In genomic region chr1:101251504-101251903, GRCh38 we compare ENCODE assay signal across 19 cellular contexts. TPM values are rescaled to one million over a fixed set of nuclear protein-coding genes. Genes with fewer than 3 reads are reported as not detected.
A peak's percentile ranks its signal among the peaks of the same experiment; 100 is the strongest.
DNase-seq lines count a peak whose midpoint lies in the region; ATAC-seq and TF ChIP-seq lines count a peak whose summit lies in the region.
"Had no signal": no experiment of that assay in that cellular context is flagged by ENCODE, and none has a peak within 500 bp of the region (broad histone marks: within the 10 kb centered on the region; RNA-seq: fewer than 3 reads in every experiment).

No MANE protein-coding gene starts in this region.

- H2AFZ ChIP-seq in Loucy (ENCODE audit: low read length) (peak overlapping the region; percentile 38; the same call in 1 of the 2 replicates), osteoblast (ENCODE audit: low read length) (peak overlapping the region; percentile 85)

- TF ChIP-seq CTCF in Loucy (conservative IDR thresholded peaks at IDR 0.05; ENCODE audit: low read length) (no peak), osteoblast (IDR thresholded peaks at IDR 0.05; ENCODE audit: extremely low read depth, low read depth, low read length) (no peak)

- H3K4me3 ChIP-seq in Loucy (ENCODE audit: low read length, poor library complexity, severe bottlenecking) (no peak overlapping the region), osteoblast (ENCODE audit: insufficient read depth, low read length) (no peak overlapping the region)
- H3K4me3 ChIP-seq: BLaER1 had no signal

- H3K79me2 ChIP-seq in Loucy (ENCODE audit: insufficient read depth, low read length) = no peaks in the 10 kb centered on the region
- no peaks in the 10 kb centered on the region for H3K79me2 ChIP-seq in osteoblast (ENCODE audit: insufficient read depth, low read length)

- ATAC-seq in activated T-helper 17 cell treated with anti-CD3 and anti-CD28 coated beads, Interleukin-2, amount 50 U/mL, for 72 hours (replicated peaks) = no peak
- no peak for ATAC-seq in HG03097 (IDR thresholded peaks at IDR 0.05; ENCODE audit: low FRiP score, unreplicated experiment)
- ATAC-seq: CD8-positive, alpha-beta T cell had no signal

- no peak overlapping the region for H3K27ac ChIP-seq in osteoblast (ENCODE audit: low read depth, low read length)
- H3K27ac ChIP-seq: BLaER1, HL-60 had no signal

- no peaks in the 10 kb centered on the region for H3K9me3 Mint-ChIP-seq in activated CD4-positive, alpha-beta T cell treated with anti-CD3 and anti-CD28 coated beads, Interleukin-2, amount 10 ng/mL, durations not matched to agents 24 days and 14 days
- H3K9me3 Mint-ChIP-seq in activated T-helper 17 cell treated with anti-CD3 and anti-CD28 coated beads, Interleukin-2, amount 50 U/mL, for 72 hours = no peaks in the 10 kb centered on the region
- H3K9me3 Mint-ChIP-seq: CD8-positive, alpha-beta T cell; H9; IgD-negative memory B cell had no signal

- H3K9ac ChIP-seq in Loucy (ENCODE audit: low read depth, low read length, poor library complexity, severe bottlenecking) = no peak overlapping the region
- H3K9ac ChIP-seq: BLaER1 had no signal

- H4K20me1 ChIP-seq in Loucy (ENCODE audit: insufficient read depth, low read length, poor library complexity, severe bottlenecking) (no peaks in the 10 kb centered on the region), osteoblast (ENCODE audit: insufficient read depth, low read length) (no peaks in the 10 kb centered on the region)
- H4K20me1 ChIP-seq: BLaER1 had no signal

- H3K36me3 Mint-ChIP-seq in activated CD4-positive, alpha-beta T cell treated with anti-CD3 and anti-CD28 coated beads, Interleukin-2, amount 10 ng/mL, durations not matched to agents 24 days and 14 days (ENCODE audit: low read depth) = peaks cover 2% of the 10 kb centered on the region
- H3K36me3 Mint-ChIP-seq in activated T-helper 17 cell treated with anti-CD3 and anti-CD28 coated beads, Interleukin-2, amount 50 U/mL, for 72 hours (ENCODE audit: low read depth) = no peaks in the 10 kb centered on the region
- H3K36me3 Mint-ChIP-seq: CD8-positive, alpha-beta T cell had no signal

- H3K4me1 Mint-ChIP-seq in activated CD4-positive, alpha-beta T cell treated with anti-CD3 and anti-CD28 coated beads, Interleukin-2, amount 10 ng/mL, durations not matched to agents 24 days and 14 days = peaks cover 16% of the 10 kb centered on the region
- peaks cover 27% of the 10 kb centered on the region for H3K4me1 Mint-ChIP-seq in activated T-helper 17 cell treated with anti-CD3 and anti-CD28 coated beads, Interleukin-2, amount 50 U/mL, for 72 hours
- H3K4me1 Mint-ChIP-seq: H9 had no signal

- no peak overlapping the region for H3K4me3 Mint-ChIP-seq in activated CD4-positive, alpha-beta T cell treated with anti-CD3 and anti-CD28 coated beads, Interleukin-2, amount 10 ng/mL, durations not matched to agents 24 days and 14 days
- H3K4me3 Mint-ChIP-seq in activated T-helper 17 cell treated with anti-CD3 and anti-CD28 coated beads, Interleukin-2, amount 50 U/mL, for 72 hours = peak overlapping the region; percentile 66
- H3K4me3 Mint-ChIP-seq: CD8-positive, alpha-beta T cell; H9 had no signal

- H3K9me3 ChIP-seq in Loucy (ENCODE audit: insufficient read depth, low read depth, low read length) = no peaks in the 10 kb centered on the region
- H3K9me3 ChIP-seq in osteoblast (ENCODE audit: low read depth, low read length) = no peaks in the 10 kb centered on the region
- H3K9me3 ChIP-seq: BLaER1 had no signal

- no peaks in the 10 kb centered on the region for H3K9me2 ChIP-seq in Loucy (replicated peaks; ENCODE audit: low read depth, low read length)

- H3K27me3 Mint-ChIP-seq in activated CD4-positive, alpha-beta T cell treated with anti-CD3 and anti-CD28 coated beads, Interleukin-2, amount 10 ng/mL, durations not matched to agents 24 days and 14 days = no peaks in the 10 kb centered on the region
- no peaks in the 10 kb centered on the region for H3K27me3 Mint-ChIP-seq in activated T-helper 17 cell treated with anti-CD3 and anti-CD28 coated beads, Interleukin-2, amount 50 U/mL, for 72 hours
- H3K27me3 Mint-ChIP-seq: IgD-negative memory B cell had no signal

- H3K27ac Mint-ChIP-seq in activated CD4-positive, alpha-beta T cell treated with anti-CD3 and anti-CD28 coated beads, Interleukin-2, amount 10 ng/mL, durations not matched to agents 24 days and 14 days = no peak overlapping the region
- no peak overlapping the region for H3K27ac Mint-ChIP-seq in activated T-helper 17 cell treated with anti-CD3 and anti-CD28 coated beads, Interleukin-2, amount 50 U/mL, for 72 hours
- H3K27ac Mint-ChIP-seq: CD8-positive, alpha-beta T cell; H9 had no signal

- peak; percentile 53 for DNase-seq in activated CD4-positive, alpha-beta T cell treated with anti-CD3 and anti-CD28 coated beads, Interleukin-2, amount 10 ng/mL, durations not matched to agents 24 days and 14 days
- no peak for DNase-seq in activated CD4-positive, alpha-beta T cell treated with anti-CD3 and anti-CD28 coated beads, Interleukin-2, amount 50 U/mL, for 1 hour
- DNase-seq in osteoblast (ENCODE audit: insufficient read length, low spot score, missing footprints) = no peak
- no peak for DNase-seq in iPS-NIHi11 (ENCODE audit: low spot score)
- DNase-seq: CD8-positive, alpha-beta T cell; DMS79 treated with DMSO at 0.1 percent for 48 hours; H9; NCI-H1105 treated with DMSO at 0.1 percent for 48 hours; NCI-H187; NCI-H2171; NCI-H446; NCI-H69 had no signal

- intact Hi-C loops in activated CD4-positive, alpha-beta T cell treated with anti-CD3 and anti-CD28 coated beads, Interleukin-2, amount 10 ng/mL, durations not matched to agents 24 days and 14 days (cut with micrococcal nuclease) = no loop called here

- H3K36me3 ChIP-seq in Loucy (ENCODE audit: insufficient read depth, low read length) = no peaks in the 10 kb centered on the region
- no peaks in the 10 kb centered on the region for H3K36me3 ChIP-seq in osteoblast (ENCODE audit: insufficient read depth, low read length)
- H3K36me3 ChIP-seq: BLaER1 had no signal

- H3K27me3 ChIP-seq in Loucy (ENCODE audit: insufficient read depth, low read length, poor library complexity, severe bottlenecking) (no peaks in the 10 kb centered on the region), osteoblast (ENCODE audit: insufficient read depth, low read length) (no peaks in the 10 kb centered on the region)
- H3K27me3 ChIP-seq: BLaER1 had no signal

- H3F3A ChIP-seq in Loucy (ENCODE audit: low read depth) = no peaks in the 10 kb centered on the region

- H3K4me1 ChIP-seq in Loucy (ENCODE audit: insufficient read depth, low read length, poor library complexity, severe bottlenecking) (peaks cover 6% of the 10 kb centered on the region), osteoblast (ENCODE audit: insufficient read depth, low read length) (peaks cover 14% of the 10 kb centered on the region)

- H3K4me2 ChIP-seq in Loucy (ENCODE audit: low read depth, low read length, poor library complexity, severe bottlenecking) = no peak overlapping the region
- peak overlapping the region; percentile 54 for H3K4me2 ChIP-seq in osteoblast (ENCODE audit: insufficient read depth, low read length)

RNA-seq across cellular contexts. Expression of gene S1PR1, which starts 14.7 kb away (rescaled TPM):
- total RNA-seq in activated CD4-positive, alpha-beta T cell treated with anti-CD3 and anti-CD28 coated beads, Interleukin-2, amount 10 ng/mL, durations not matched to agents 24 days and 14 days = 49.5 and 51.2 TPM in 2 replicates
- 100 to 1,000 TPM; 147 to 170 TPM for total RNA-seq in activated T-helper 17 cell treated with anti-CD3 and anti-CD28 coated beads, Interleukin-2, amount 50 U/mL, for 72 hours
- 25.7 and 27.1 TPM in 2 replicates for total RNA-seq in osteoblast
- total RNA-seq: G401 had no signal
